8 cellular contexts compared by ENCODE assay signal in genomic region chr2:162153608-162154224, GRCh38. TPM values are rescaled to one million over a fixed set of nuclear protein-coding genes. Genes with fewer than 3 reads are reported as not detected.
DNase-seq lines count a peak whose midpoint lies in the region; ATAC-seq, FAIRE-seq and TF ChIP-seq lines count a peak whose summit lies in the region.

No MANE protein-coding gene starts in this region.

- H4K20me1 ChIP-seq in IMR-90 (ENCODE audit: insufficient read depth, low read length) = no peaks in the 10 kb centered on the region

- H3K9me1 ChIP-seq in IMR-90 (ENCODE audit: insufficient read depth, low read length) = no peaks in the 10 kb centered on the region

- peaks cover 27% of the 10 kb centered on the region for H3K27me3 Mint-ChIP-seq in activated T-cell treated with anti-CD3 and anti-CD28 coated beads, Interleukin-2, amount 50 U/mL, for 24 hours

- peak; percentile 56 for TF ChIP-seq CTCF in IMR-90 (conservative IDR thresholded peaks at IDR 0.05; ENCODE audit: low read depth, low read length)
- peak in 5 of 6 experiments; percentile 9 to 85 (median 79) for TF ChIP-seq CTCF in Peyer's patch (IDR thresholded peaks at IDR 0.05)
- no peak for TF ChIP-seq CTCF in coronary artery (IDR thresholded peaks at IDR 0.05)

- H3K4me3 Mint-ChIP-seq in activated T-cell treated with anti-CD3 and anti-CD28 coated beads, Interleukin-2, amount 50 U/mL, for 24 hours = no peak overlapping the region

- no peak overlapping the region for H3K9ac ChIP-seq in IMR-90 (ENCODE audit: low read depth, low read length)

- H4K5ac ChIP-seq in IMR-90 (ENCODE audit: low read depth, low read length) = no peak overlapping the region

- no peak overlapping the region for H4K91ac ChIP-seq in IMR-90 (ENCODE audit: insufficient read depth, low read depth, low read length)

- peaks cover 4% of the 10 kb centered on the region for H3K4me1 Mint-ChIP-seq in activated T-cell treated with anti-CD3 and anti-CD28 coated beads, Interleukin-2, amount 50 U/mL, for 24 hours (ENCODE audit: low read depth)

- in situ Hi-C loops in IMR-90 (cut with MboI; ENCODE audit: low sequenced_read_pairs) = loop anchor here (5.0 kb wide), 1 partner anchor 144 kb away; no protein-coding TSS in a partner anchor

- H3K56ac ChIP-seq in IMR-90 (ENCODE audit: extremely low read depth, insufficient read depth, low read length) = no peak overlapping the region

- no peak overlapping the region for H2AFZ ChIP-seq in IMR-90 (replicated peaks; ENCODE audit: low read length, poor library complexity)

- CTCF ChIA-PET in IMR-90 (lab: Yijun Ruan, JAX) = interaction anchor here (0.6 to 2.6 kb wide), 11 partner anchors 9 to 548 kb away, joined by 3 to 18 read pairs (median 4); no protein-coding TSS in a partner anchor

- peak; percentile 51 for FAIRE-seq in G401.6 (lab: Jason Lieb, UNC)

- peak; percentile 49 for DNase-seq in IMR-90
- peak in 2 of 3 donors; percentile 33 to 86 for DNase-seq in Peyer's patch
- peak; percentile 53 for DNase-seq in activated T-cell treated with anti-CD3 and anti-CD28 coated beads, Interleukin-2, amount 50 U/mL, for 24 hours
- peak; percentile 25 for DNase-seq in germinal center (ENCODE audit: low spot score)
- DNase-seq in smooth muscle cell of the brain vasculature (ENCODE audit: low read depth, low spot score) = peak; percentile 41
- no peak for DNase-seq in coronary artery (ENCODE audit: low spot score)

- no peaks in the 10 kb centered on the region for H3K79me1 ChIP-seq in IMR-90 (ENCODE audit: low read depth in 1 of 2, low read length in 2 of 2)

- H3K27me3 ChIP-seq in IMR-90 (ENCODE audit: control insufficient read depth, insufficient read depth, low read length) (no peaks in the 10 kb centered on the region), Peyer's patch (no peaks in the 10 kb centered on the region)

- H2AK9ac ChIP-seq in IMR-90 (replicated peaks; ENCODE audit: low read depth, low read length, poor library complexity) = no peak overlapping the region

- no peak overlapping the region for H3K27ac Mint-ChIP-seq in activated T-cell treated with anti-CD3 and anti-CD28 coated beads, Interleukin-2, amount 50 U/mL, for 24 hours

- peak; percentile 97 for ATAC-seq in GM21717 (IDR thresholded peaks at IDR 0.05; ENCODE audit: unreplicated experiment)
- ATAC-seq in IMR-90 (ENCODE audit: low read depth) = peak; percentile 83; the same call in 1 of the 2 replicates

- H2BK5ac ChIP-seq in IMR-90 (ENCODE audit: low read depth, low read length, poor library complexity, severe bottlenecking) = no peak overlapping the region

- H3K4me3 ChIP-seq in IMR-90 (ENCODE audit: insufficient read depth, low read depth, low read length) (no peak overlapping the region), Peyer's patch (no peak overlapping the region), coronary artery (no peak overlapping the region)

- H3K4ac ChIP-seq in IMR-90 (ENCODE audit: low read depth, low read length) = no peak overlapping the region

- BruUV-seq in IMR-90 (replicated peaks; lab: Mats Ljungman, UMichigan) = no TSS peak

- H4K8ac ChIP-seq in IMR-90 (ENCODE audit: low read depth in 2 of 2, low read length in 2 of 2) = no peak overlapping the region

- intact Hi-C loops in IMR-90 (cut with micrococcal nuclease) = loop anchor here (1.0 kb wide), 1 partner anchor 145 kb away; no protein-coding TSS in a partner anchor

- H3K23ac ChIP-seq in IMR-90 (ENCODE audit: low read depth, low read length) = no peak overlapping the region

- dilution Hi-C loops in IMR-90 (cut with HindIII; ENCODE audit: low sequenced_read_pairs, unreplicated experiment) = no loop called here

- no peak overlapping the region for H2BK20ac ChIP-seq in IMR-90 (ENCODE audit: low read depth, low read length)

- POLR2A ChIA-PET in IMR-90 (lab: Charles Lee; ENCODE audit: unreplicated experiment) = no interaction called here

- H3K36me3 Mint-ChIP-seq in activated T-cell treated with anti-CD3 and anti-CD28 coated beads, Interleukin-2, amount 50 U/mL, for 24 hours (ENCODE audit: low read depth) = no peaks in the 10 kb centered on the region

- H3K36me3 ChIP-seq in IMR-90 (ENCODE audit: control insufficient read depth, insufficient read depth, low read length) (no peaks in the 10 kb centered on the region), Peyer's patch (no peaks in the 10 kb centered on the region)

- no peak overlapping the region for H2AK5ac ChIP-seq in IMR-90 (ENCODE audit: low read depth, low read length)

- no peak overlapping the region for H2BK15ac ChIP-seq in IMR-90 (ENCODE audit: low read depth, low read length)

- no peak overlapping the region for H3K14ac ChIP-seq in IMR-90 (replicated peaks; ENCODE audit: low read depth, low read length)

- peak; percentile 69 for TF ChIP-seq RAD21 in IMR-90 (IDR thresholded peaks at IDR 0.05; ENCODE audit: low read length)

- H3K4me1 ChIP-seq in IMR-90 (ENCODE audit: control insufficient read depth, insufficient read depth, low read length) (no peaks in the 10 kb centered on the region), Peyer's patch (no peaks in the 10 kb centered on the region)

- TF ChIP-seq POLR2A in IMR-90 (IDR thresholded peaks at IDR 0.05; ENCODE audit: low read depth, low read length) = no peak
- no peak for TF ChIP-seq POLR2A in Peyer's patch (IDR thresholded peaks at IDR 0.05)

- H3K4me2 ChIP-seq in IMR-90 (ENCODE audit: low read depth, low read length) = no peak overlapping the region

- H3K27ac ChIP-seq in IMR-90 (ENCODE audit: insufficient read depth, low read length) (no peak overlapping the region), Peyer's patch (no peak overlapping the region), coronary artery (no peak overlapping the region)

- no peak overlapping the region for H3K18ac ChIP-seq in IMR-90 (ENCODE audit: low read depth, low read length)

- H2BK120ac ChIP-seq in IMR-90 (ENCODE audit: low read depth, low read length) = no peak overlapping the region

- WGBS in IMR-90 (ENCODE audit: extremely low coverage in 2 of 2, insufficient read length in 1 of 2), 2 experiments = no CpG with 5 or more reads among the region's 5 CpGs

- H3K9me3 ChIP-seq in IMR-90 (ENCODE audit: control insufficient read depth, insufficient read depth, low read length) = no peaks in the 10 kb centered on the region
- H3K9me3 ChIP-seq in Peyer's patch = no peaks in the 10 kb centered on the region

- H3K9me3 Mint-ChIP-seq in activated T-cell treated with anti-CD3 and anti-CD28 coated beads, Interleukin-2, amount 50 U/mL, for 24 hours = no peaks in the 10 kb centered on the region

TF ChIP-seq in IMR-90, 13 proteins besides CTCF, POLR2A, EP300 and RAD21:
- TF ChIP-seq USF2 (IDR thresholded peaks at IDR 0.05; ENCODE audit: low read depth, low read length) = no peak
- TF ChIP-seq, protein P1, sequence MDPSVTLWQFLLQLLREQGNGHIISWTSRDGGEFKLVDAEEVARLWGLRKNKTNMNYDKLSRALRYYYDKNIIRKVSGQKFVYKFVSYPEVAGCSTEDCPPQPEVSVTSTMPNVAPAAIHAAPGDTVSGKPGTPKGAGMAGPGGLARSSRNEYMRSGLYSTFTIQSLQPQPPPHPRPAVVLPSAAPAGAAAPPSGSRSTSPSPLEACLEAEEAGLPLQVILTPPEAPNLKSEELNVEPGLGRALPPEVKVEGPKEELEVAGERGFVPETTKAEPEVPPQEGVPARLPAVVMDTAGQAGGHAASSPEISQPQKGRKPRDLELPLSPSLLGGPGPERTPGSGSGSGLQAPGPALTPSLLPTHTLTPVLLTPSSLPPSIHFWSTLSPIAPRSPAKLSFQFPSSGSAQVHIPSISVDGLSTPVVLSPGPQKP (IDR thresholded peaks at IDR 0.05; ENCODE audit: borderline replicate concordance, low read depth, low read length) = no peak
- TF ChIP-seq NFE2L2 (IDR thresholded peaks at IDR 0.05; ENCODE audit: low read depth, low read length) = no peak
- TF ChIP-seq CEBPB (IDR thresholded peaks at IDR 0.05; ENCODE audit: low read depth, low read length) = no peak
- no peak for TF ChIP-seq MXI1 (IDR thresholded peaks at IDR 0.05; ENCODE audit: borderline replicate concordance, low read depth, low read length)
- peak; percentile 62 for TF ChIP-seq SMC3 (IDR thresholded peaks at IDR 0.05; ENCODE audit: low read depth, low read length)

RNA-seq across cellular contexts. Expression of gene GCG, which starts 1.7 kb away (rescaled TPM):
- total RNA-seq in IMR-90 (2012; rRNA removed) (not detected in 2 replicates), Peyer's patch (100 to 1,000 TPM in 2 of 4 donors, 10 to 100 TPM in 1, 1 to 10 TPM in 1; 5.0 to 209 (median 88.5) TPM)
- polyA plus RNA-seq in IMR-90 (2012; rRNA removed) = not detected in 2 replicates
- polyA plus RNA-seq in IMR-90 (2012; cell fraction: cytosol; rRNA removed) = not detected in 2 replicates
- polyA plus RNA-seq in IMR-90 (2012; cell fraction: nucleus; rRNA removed; ENCODE audit: low replicate concordance) = not detected in 2 replicates
